ENCODE assay signal across 34 cellular contexts in the genomic region with DNA sequence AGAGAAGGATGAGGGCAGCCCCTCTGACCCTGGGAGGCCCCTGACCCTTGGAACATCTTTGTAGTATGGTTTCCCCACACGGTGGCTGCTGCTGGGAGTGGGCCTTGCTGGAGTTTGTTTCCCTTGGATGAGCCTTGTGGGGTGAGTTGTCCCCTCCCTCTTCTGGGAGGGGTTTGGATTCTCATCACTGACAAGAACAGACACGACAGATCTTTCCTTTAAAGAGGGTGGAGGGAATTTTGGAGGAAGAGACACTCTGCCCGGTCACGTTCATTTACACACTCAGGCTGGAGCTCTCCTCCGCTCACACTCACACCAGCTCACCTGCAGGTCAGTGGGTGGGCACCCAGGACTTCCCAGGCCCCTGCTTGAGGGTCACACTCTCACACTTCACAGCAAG. TPM values are rescaled to one million over a fixed set of nuclear protein-coding genes. Genes with fewer than 3 reads are reported as not detected.
"Had no signal": no experiment of that assay in that cellular context is flagged by ENCODE, and none has a peak within 500 bp of the region (broad histone marks: within the 10 kb centered on the region; RNA-seq: fewer than 3 reads in every experiment).

No MANE protein-coding gene starts in this region.

- ATAC-seq: activated CD4-positive, CD25-positive, alpha-beta regulatory T cell treated with anti-CD3 and anti-CD28 coated beads, Interleukin-2, amount 50 U/mL, for 24 hours; effector memory CD8-positive, alpha-beta T cell; gastroesophageal sphincter; left colon; naive thymus-derived CD8-positive, alpha-beta T cell; right lobe of liver had no signal

- H3K27ac ChIP-seq: ascending aorta, gastroesophageal sphincter, hepatocyte, neural progenitor cell, right lobe of liver, upper lobe of left lung, WERI-Rb-1 had no signal

- H3K4me3 ChIP-seq: ascending aorta, gastroesophageal sphincter, hepatocyte, neural progenitor cell, right lobe of liver, upper lobe of left lung had no signal

- H3K79me2 ChIP-seq: hepatocyte had no signal

- H3K4me1 Mint-ChIP-seq: activated naive CD8-positive, alpha-beta T cell treated with anti-CD3 and anti-CD28 coated beads, Interleukin-2, amount 10 ng/mL, durations not matched to agents 7 days and 5 days; brain; neural progenitor cell; stimulated activated effector memory CD8-positive, alpha-beta T cell treated with anti-CD3 and anti-CD28 coated beads, Interleukin-12 subunit alpha, Interleukin-12 subunit beta, amount 100 ng/mL, for 72 hours had no signal

- H3K36me3 Mint-ChIP-seq: activated CD4-positive, alpha-beta memory T cell treated with anti-CD3 and anti-CD28 coated beads for 36 hours; activated naive CD8-positive, alpha-beta T cell treated with anti-CD3 and anti-CD28 coated beads, Interleukin-2, amount 10 ng/mL, durations not matched to agents 7 days and 5 days; brain; naive thymus-derived CD8-positive, alpha-beta T cell; neural progenitor cell; stimulated activated effector memory CD8-positive, alpha-beta T cell treated with anti-CD3 and anti-CD28 coated beads, Interleukin-12 subunit alpha, Interleukin-12 subunit beta, amount 100 ng/mL, for 72 hours had no signal

- H3K27ac Mint-ChIP-seq: activated CD4-positive, alpha-beta memory T cell treated with anti-CD3 and anti-CD28 coated beads for 36 hours; activated CD4-positive, alpha-beta T cell treated with anti-CD3 and anti-CD28 coated beads, Interleukin-2, amount 10 ng/mL, durations not matched to agents 24 days and 14 days; activated naive CD4-positive, alpha-beta T cell treated with anti-CD3 and anti-CD28 coated beads for 36 hours; activated naive CD8-positive, alpha-beta T cell treated with anti-CD3 and anti-CD28 coated beads, Interleukin-2, amount 10 ng/mL, durations not matched to agents 7 days and 5 days; activated T-helper 1 cell treated with anti-CD3 and anti-CD28 coated beads, Interleukin-12 subunit alpha, Interleukin-12 subunit beta, Interleukin-2, Interleukin-4 antibody, amounts not matched to agents 30 ng/mL and 10 ng/mL and 1 ng/mL, durations not matched to agents 14 hours and 24 hours and 36 hours; brain; effector memory CD8-positive, alpha-beta T cell; naive thymus-derived CD8-positive, alpha-beta T cell; neural progenitor cell; progenitor cell of endocrine pancreas; stimulated activated effector memory CD8-positive, alpha-beta T cell treated with anti-CD3 and anti-CD28 coated beads, Interleukin-12 subunit alpha, Interleukin-12 subunit beta, amount 100 ng/mL, for 72 hours; stimulated activated naive CD8-positive, alpha-beta T cell treated with anti-CD3 and anti-CD28 coated beads, Interleukin-15, Interleukin-2, amounts not matched to agents 100 ng/mL and 50 ng/mL, for 24 hours had no signal

- H3K9me3 Mint-ChIP-seq: activated CD4-positive, alpha-beta memory T cell treated with anti-CD3 and anti-CD28 coated beads for 36 hours; activated CD4-positive, alpha-beta T cell treated with anti-CD3 and anti-CD28 coated beads, Interleukin-2, amount 10 ng/mL, durations not matched to agents 24 days and 14 days; activated naive CD4-positive, alpha-beta T cell treated with anti-CD3 and anti-CD28 coated beads for 36 hours; activated naive CD8-positive, alpha-beta T cell treated with anti-CD3 and anti-CD28 coated beads, Interleukin-2, amount 10 ng/mL, durations not matched to agents 7 days and 5 days; activated T-helper 1 cell treated with anti-CD3 and anti-CD28 coated beads, Interleukin-12 subunit alpha, Interleukin-12 subunit beta, Interleukin-2, Interleukin-4 antibody, amounts not matched to agents 30 ng/mL and 10 ng/mL and 1 ng/mL, durations not matched to agents 14 hours and 24 hours and 36 hours; brain; effector memory CD8-positive, alpha-beta T cell; naive thymus-derived CD8-positive, alpha-beta T cell; neural progenitor cell; stimulated activated effector memory CD8-positive, alpha-beta T cell treated with anti-CD3 and anti-CD28 coated beads, Interleukin-12 subunit alpha, Interleukin-12 subunit beta, amount 100 ng/mL, for 72 hours; stimulated activated naive CD8-positive, alpha-beta T cell treated with anti-CD3 and anti-CD28 coated beads, Interleukin-15, Interleukin-2, amounts not matched to agents 100 ng/mL and 50 ng/mL, for 24 hours had no signal

- H3K4me2 ChIP-seq: hepatocyte, neural progenitor cell had no signal

- H3K36me3 ChIP-seq: ascending aorta, gastroesophageal sphincter, neural progenitor cell, right lobe of liver, upper lobe of left lung, WERI-Rb-1 had no signal

- H3K4me1 ChIP-seq: ascending aorta, gastroesophageal sphincter, neural progenitor cell, right lobe of liver, upper lobe of left lung had no signal

- FAIRE-seq: kidney, small intestine, TTC549 had no signal

- H3K9me3 ChIP-seq: ascending aorta, gastroesophageal sphincter, right lobe of liver, upper lobe of left lung had no signal

- H3K9ac ChIP-seq: neural progenitor cell had no signal

- H2AFZ ChIP-seq: hepatocyte, neural progenitor cell had no signal

- H3K4me3 Mint-ChIP-seq: activated CD4-positive, alpha-beta memory T cell treated with anti-CD3 and anti-CD28 coated beads for 36 hours; activated CD4-positive, alpha-beta T cell treated with anti-CD3 and anti-CD28 coated beads, Interleukin-2, amount 10 ng/mL, durations not matched to agents 24 days and 14 days; activated naive CD4-positive, alpha-beta T cell treated with anti-CD3 and anti-CD28 coated beads for 36 hours; activated naive CD8-positive, alpha-beta T cell treated with anti-CD3 and anti-CD28 coated beads, Interleukin-2, amount 10 ng/mL, durations not matched to agents 7 days and 5 days; activated T-helper 1 cell treated with anti-CD3 and anti-CD28 coated beads, Interleukin-12 subunit alpha, Interleukin-12 subunit beta, Interleukin-2, Interleukin-4 antibody, amounts not matched to agents 30 ng/mL and 10 ng/mL and 1 ng/mL, durations not matched to agents 14 hours and 24 hours and 36 hours; brain; effector memory CD8-positive, alpha-beta T cell; naive thymus-derived CD8-positive, alpha-beta T cell; neural progenitor cell; stimulated activated effector memory CD8-positive, alpha-beta T cell treated with anti-CD3 and anti-CD28 coated beads, Interleukin-12 subunit alpha, Interleukin-12 subunit beta, amount 100 ng/mL, for 72 hours; stimulated activated naive CD8-positive, alpha-beta T cell treated with anti-CD3 and anti-CD28 coated beads, Interleukin-15, Interleukin-2, amounts not matched to agents 100 ng/mL and 50 ng/mL, for 24 hours had no signal

- DNase-seq: activated CD4-positive, alpha-beta memory T cell treated with anti-CD3 and anti-CD28 coated beads for 36 hours; activated CD4-positive, alpha-beta T cell treated with anti-CD3 and anti-CD28 coated beads, Interleukin-2, amount 10 ng/mL, durations not matched to agents 24 days and 14 days; activated CD8-positive, alpha-beta memory T cell treated with anti-CD3 and anti-CD28 coated beads, Interleukin-2, amount 50 U/mL, for 4 hours; activated effector memory CD4-positive, alpha-beta T cell treated with anti-CD3 and anti-CD28 coated beads, Interleukin-2, amount 50 U/mL, for 16 hours; activated naive CD4-positive, alpha-beta T cell treated with anti-CD3 and anti-CD28 coated beads for 36 hours; activated naive CD8-positive, alpha-beta T cell treated with anti-CD3 and anti-CD28 coated beads, Interleukin-2, amount 10 ng/mL, durations not matched to agents 7 days and 5 days; activated T-cell treated with anti-CD3 and anti-CD28 coated beads, Interleukin-2, amount 50 U/mL, for 1 hour; cortex of kidney; effector memory CD8-positive, alpha-beta T cell; kidney; left colon; mesenchymal stem cell; naive thymus-derived CD8-positive, alpha-beta T cell; right lobe of liver; small intestine; stimulated activated CD4-positive, alpha-beta T cell treated with anti-CD3 and anti-CD28 coated beads, Interleukin-4, amount 100 ng/mL, for 24 hours; T-helper 1 cell; upper lobe of left lung; WERI-Rb-1 had no signal

- H3K27me3 ChIP-seq: ascending aorta, neural progenitor cell, right lobe of liver, upper lobe of left lung had no signal

RNA-seq across cellular contexts. Expression of a gene that starts 31.7 kb away (rescaled TPM):
- total RNA-seq: activated CD4-positive, alpha-beta memory T cell treated with anti-CD3 and anti-CD28 coated beads for 36 hours; activated CD4-positive, alpha-beta T cell treated with anti-CD3 and anti-CD28 coated beads, Interleukin-2, amount 10 ng/mL, durations not matched to agents 24 days and 14 days; activated CD8-positive, alpha-beta memory T cell treated with anti-CD3 and anti-CD28 coated beads for 36 hours; activated naive CD4-positive, alpha-beta T cell treated with anti-CD3 and anti-CD28 coated beads for 36 hours; activated naive CD8-positive, alpha-beta T cell treated with anti-CD3 and anti-CD28 coated beads, Interleukin-2, amount 10 ng/mL, durations not matched to agents 7 days and 5 days; ascending aorta; cardiac septum; chondrocyte; hepatocyte; naive thymus-derived CD8-positive, alpha-beta T cell; progenitor cell of endocrine pancreas; right lobe of liver; subcutaneous adipose tissue had no signal
- polyA plus RNA-seq: hepatocyte had no signal

RNA-seq across cellular contexts. Expression of a gene that starts 53.4 kb away (rescaled TPM):
- polyA plus RNA-seq: naive thymus-derived CD8-positive, alpha-beta T cell had no signal
